Comparison of ENCODE assay signal across 8 cellular contexts in genomic region chr4:16225996-16226815, GRCh38. TPM values are rescaled to one million over a fixed set of nuclear protein-coding genes. Genes with fewer than 3 reads are reported as not detected.
A peak's percentile ranks its signal among the peaks of the same experiment; 100 is the strongest.
DNase-seq lines count a peak whose midpoint lies in the region; ATAC-seq and TF ChIP-seq lines count a peak whose summit lies in the region.

A gene with protein sequence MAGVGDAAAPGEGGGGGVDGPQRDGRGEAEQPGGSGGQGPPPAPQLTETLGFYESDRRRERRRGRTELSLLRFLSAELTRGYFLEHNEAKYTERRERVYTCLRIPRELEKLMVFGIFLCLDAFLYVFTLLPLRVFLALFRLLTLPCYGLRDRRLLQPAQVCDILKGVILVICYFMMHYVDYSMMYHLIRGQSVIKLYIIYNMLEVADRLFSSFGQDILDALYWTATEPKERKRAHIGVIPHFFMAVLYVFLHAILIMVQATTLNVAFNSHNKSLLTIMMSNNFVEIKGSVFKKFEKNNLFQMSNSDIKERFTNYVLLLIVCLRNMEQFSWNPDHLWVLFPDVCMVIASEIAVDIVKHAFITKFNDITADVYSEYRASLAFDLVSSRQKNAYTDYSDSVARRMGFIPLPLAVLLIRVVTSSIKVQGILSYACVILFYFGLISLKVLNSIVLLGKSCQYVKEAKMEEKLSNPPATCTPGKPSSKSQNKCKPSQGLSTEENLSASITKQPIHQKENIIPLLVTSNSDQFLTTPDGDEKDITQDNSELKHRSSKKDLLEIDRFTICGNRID (minus strand): TSS chr4:16226471. CDS start chr4:16226457, 14 bp downstream.

- TF ChIP-seq CTCF in GM10266 (IDR thresholded peaks at IDR 0.05; ENCODE audit: control insufficient read depth, insufficient read depth, low read depth, missing control alignments) = no peak
- no peak for TF ChIP-seq CTCF in GM23338 (conservative IDR thresholded peaks at IDR 0.05; ENCODE audit: low read depth in 2 of 2)
- no peak for TF ChIP-seq CTCF in LNCaP clone FGC (IDR thresholded peaks at IDR 0.05; ENCODE audit: control insufficient read depth, extremely low read depth, insufficient read depth)
- no peak for TF ChIP-seq CTCF in sigmoid colon (IDR thresholded peaks at IDR 0.05)

- intact Hi-C loops in sigmoid colon (cut with DNase I) = loop anchor here (2.0 kb wide), 2 partner anchors 29 to 571 kb away; partner anchors contain the start of gene FBXL5

- no peaks in the 10 kb centered on the region for H3K9me3 ChIP-seq in sigmoid colon

- H3F3A ChIP-seq in GM23338 (replicated peaks; ENCODE audit: low read depth) = no peaks in the 10 kb centered on the region

- peak within 1 kb of the TSS; percentile 51 for H3K27ac ChIP-seq in GM23338 (ENCODE audit: low read depth)
- peak within 1 kb of the TSS; percentile 93 to 99 (median 96) for H3K27ac ChIP-seq in sigmoid colon

- peak within 1 kb of the TSS; percentile 91 for H3K4me2 ChIP-seq in GM23338

- TF ChIP-seq EP300 in sigmoid colon (IDR thresholded peaks at IDR 0.05) = no peak

- H3K9me2 ChIP-seq in GM23338 (ENCODE audit: insufficient read depth) = no peaks in the 10 kb centered on the region

- WGBS in sigmoid colon, 2 donors = 0 to 1% methylated on average over 135 of the region's 135 CpGs

- no peaks in the 10 kb centered on the region for H3K36me3 ChIP-seq in GM23338 (ENCODE audit: insufficient read depth)
- H3K36me3 ChIP-seq in sigmoid colon = no peaks in the 10 kb centered on the region

- H3K27ac Mint-ChIP-seq in GM23338 = peak within 1 kb of the TSS; percentile 98

- H3K9me3 Mint-ChIP-seq in GM23338 = no peaks in the 10 kb centered on the region

- peak within 1 kb of the TSS; percentile 95 for H3K4me3 Mint-ChIP-seq in GM23338

- H3K4me3 ChIP-seq in GM23338 (peak within 1 kb of the TSS; percentile 77), LNCaP clone FGC (ENCODE audit: low read depth, low read length) (peak within 1 kb of the TSS; percentile 83), sigmoid colon (peak within 1 kb of the TSS; percentile 60 to 85 (median 68))

- no peaks in the 10 kb centered on the region for H3K36me3 Mint-ChIP-seq in GM23338 (ENCODE audit: low read depth)

- H3K27me3 ChIP-seq in GM23338 (ENCODE audit: insufficient read depth) (no peaks in the 10 kb centered on the region), sigmoid colon (no peaks in the 10 kb centered on the region)

- TF ChIP-seq POLR2A in sigmoid colon (IDR thresholded peaks at IDR 0.05) = no peak

- 0 out of 2 replicates have a peak, but pooled peaks cover 3% of the 10 kb centered on the region for H4K20me1 ChIP-seq in GM23338 (replicated peaks; ENCODE audit: insufficient read depth)

- peaks cover 12% of the 10 kb centered on the region for H3K27me3 Mint-ChIP-seq in GM23338 (ENCODE audit: insufficient read depth, low read depth, poor library complexity)

- H3K4me1 ChIP-seq in GM23338 (ENCODE audit: insufficient read depth) (peaks cover 26% of the 10 kb centered on the region), sigmoid colon (peaks cover 0 to 53% (median 42%) of the 10 kb centered on the region in 4 donors)

- DNase-seq in GM10266 (ENCODE audit: extremely low spot score) (peak; percentile 93), GM23338 (ENCODE audit: low spot score) (peak; percentile 81), LNCaP clone FGC (ENCODE audit: low read depth) (no peak), T1000 (lab: John Stamatoyannopoulos, UW) (peak; percentile 67), astrocyte of the hippocampus (ENCODE audit: low read depth, low spot score) (peak; percentile 92), hippocampal formation (lab: John Stamatoyannopoulos, UW) (peak; percentile 75 to 79), sigmoid colon (peak; percentile 89), DMS153 treated with DMSO at 0.1 percent for 48 hours (lab: John Stamatoyannopoulos, UW; ENCODE audit: unreplicated experiment) (no peak)

- no peak within 1 kb of the TSS for H2AFZ ChIP-seq in GM23338

- ATAC-seq in GM23338 = peak; percentile 75

- H3K4me1 Mint-ChIP-seq in GM23338 = peaks cover 55% of the 10 kb centered on the region

- H3K79me2 ChIP-seq in GM23338 (replicated peaks; ENCODE audit: insufficient read depth) = peaks cover 41% of the 10 kb centered on the region

TF ChIP-seq in GM23338, 12 proteins besides CTCF, POLR2A, EP300 and RAD21:
- TF ChIP-seq EZH2phosphoT487 (IDR thresholded peaks at IDR 0.05; ENCODE audit: unreplicated experiment) = no peak
- TF ChIP-seq EZH2 (IDR thresholded peaks at IDR 0.05; ENCODE audit: low read depth, unreplicated experiment) = no peak
- no peak for TF ChIP-seq ZNF331 (CRISPR knock-in tag; IDR thresholded peaks at IDR 0.05; ENCODE audit: low read depth)
- TF ChIP-seq POLR2AphosphoS5 (IDR thresholded peaks at IDR 0.05; ENCODE audit: low read depth) = peak; percentile 63
- TF ChIP-seq STAT1 (IDR thresholded peaks at IDR 0.05; ENCODE audit: unreplicated experiment) = no peak
- TF ChIP-seq, protein P1, sequence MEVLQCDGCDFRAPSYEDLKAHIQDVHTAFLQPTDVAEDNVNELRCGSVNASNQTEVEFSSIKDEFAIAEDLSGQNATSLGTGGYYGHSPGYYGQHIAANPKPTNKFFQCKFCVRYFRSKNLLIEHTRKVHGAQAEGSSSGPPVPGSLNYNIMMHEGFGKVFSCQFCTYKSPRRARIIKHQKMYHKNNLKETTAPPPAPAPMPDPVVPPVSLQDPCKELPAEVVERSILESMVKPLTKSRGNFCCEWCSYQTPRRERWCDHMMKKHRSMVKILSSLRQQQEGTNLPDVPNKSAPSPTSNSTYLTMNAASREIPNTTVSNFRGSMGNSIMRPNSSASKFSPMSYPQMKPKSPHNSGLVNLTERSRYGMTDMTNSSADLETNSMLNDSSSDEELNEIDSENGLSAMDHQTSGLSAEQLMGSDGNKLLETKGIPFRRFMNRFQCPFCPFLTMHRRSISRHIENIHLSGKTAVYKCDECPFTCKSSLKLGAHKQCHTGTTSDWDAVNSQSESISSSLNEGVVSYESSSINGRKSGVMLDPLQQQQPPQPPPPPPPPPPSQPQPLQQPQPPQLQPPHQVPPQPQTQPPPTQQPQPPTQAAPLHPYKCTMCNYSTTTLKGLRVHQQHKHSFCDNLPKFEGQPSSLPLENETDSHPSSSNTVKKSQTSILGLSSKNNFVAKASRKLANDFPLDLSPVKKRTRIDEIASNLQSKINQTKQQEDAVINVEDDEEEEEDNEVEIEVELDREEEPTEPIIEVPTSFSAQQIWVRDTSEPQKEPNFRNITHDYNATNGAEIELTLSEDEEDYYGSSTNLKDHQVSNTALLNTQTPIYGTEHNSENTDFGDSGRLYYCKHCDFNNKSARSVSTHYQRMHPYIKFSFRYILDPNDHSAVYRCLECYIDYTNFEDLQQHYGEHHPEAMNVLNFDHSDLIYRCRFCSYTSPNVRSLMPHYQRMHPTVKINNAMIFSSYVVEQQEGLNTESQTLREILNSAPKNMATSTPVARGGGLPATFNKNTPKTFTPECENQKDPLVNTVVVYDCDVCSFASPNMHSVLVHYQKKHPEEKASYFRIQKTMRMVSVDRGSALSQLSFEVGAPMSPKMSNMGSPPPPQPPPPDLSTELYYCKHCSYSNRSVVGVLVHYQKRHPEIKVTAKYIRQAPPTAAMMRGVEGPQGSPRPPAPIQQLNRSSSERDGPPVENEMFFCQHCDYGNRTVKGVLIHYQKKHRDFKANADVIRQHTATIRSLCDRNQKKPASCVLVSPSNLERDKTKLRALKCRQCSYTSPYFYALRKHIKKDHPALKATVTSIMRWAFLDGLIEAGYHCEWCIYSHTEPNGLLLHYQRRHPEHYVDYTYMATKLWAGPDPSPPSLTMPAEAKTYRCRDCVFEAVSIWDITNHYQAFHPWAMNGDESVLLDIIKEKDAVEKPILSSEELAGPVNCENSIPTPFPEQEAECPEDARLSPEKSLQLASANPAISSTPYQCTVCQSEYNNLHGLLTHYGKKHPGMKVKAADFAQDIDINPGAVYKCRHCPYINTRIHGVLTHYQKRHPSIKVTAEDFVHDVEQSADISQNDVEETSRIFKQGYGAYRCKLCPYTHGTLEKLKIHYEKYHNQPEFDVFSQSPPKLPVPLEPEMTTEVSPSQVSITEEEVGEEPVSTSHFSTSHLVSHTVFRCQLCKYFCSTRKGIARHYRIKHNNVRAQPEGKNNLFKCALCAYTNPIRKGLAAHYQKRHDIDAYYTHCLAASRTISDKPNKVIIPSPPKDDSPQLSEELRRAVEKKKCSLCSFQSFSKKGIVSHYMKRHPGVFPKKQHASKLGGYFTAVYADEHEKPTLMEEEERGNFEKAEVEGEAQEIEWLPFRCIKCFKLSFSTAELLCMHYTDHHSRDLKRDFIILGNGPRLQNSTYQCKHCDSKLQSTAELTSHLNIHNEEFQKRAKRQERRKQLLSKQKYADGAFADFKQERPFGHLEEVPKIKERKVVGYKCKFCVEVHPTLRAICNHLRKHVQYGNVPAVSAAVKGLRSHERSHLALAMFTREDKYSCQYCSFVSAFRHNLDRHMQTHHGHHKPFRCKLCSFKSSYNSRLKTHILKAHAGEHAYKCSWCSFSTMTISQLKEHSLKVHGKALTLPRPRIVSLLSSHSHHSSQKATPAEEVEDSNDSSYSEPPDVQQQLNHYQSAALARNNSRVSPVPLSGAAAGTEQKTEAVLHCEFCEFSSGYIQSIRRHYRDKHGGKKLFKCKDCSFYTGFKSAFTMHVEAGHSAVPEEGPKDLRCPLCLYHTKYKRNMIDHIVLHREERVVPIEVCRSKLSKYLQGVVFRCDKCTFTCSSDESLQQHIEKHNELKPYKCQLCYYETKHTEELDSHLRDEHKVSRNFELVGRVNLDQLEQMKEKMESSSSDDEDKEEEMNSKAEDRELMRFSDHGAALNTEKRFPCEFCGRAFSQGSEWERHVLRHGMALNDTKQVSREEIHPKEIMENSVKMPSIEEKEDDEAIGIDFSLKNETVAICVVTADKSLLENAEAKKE (CRISPR knock-in tag; IDR thresholded peaks at IDR 0.05) = no peak
- peak; percentile 82 for TF ChIP-seq CREB1 (CRISPR knock-in tag; IDR thresholded peaks at IDR 0.05; ENCODE audit: low read depth)
- no peak for TF ChIP-seq NANOG (IDR thresholded peaks at IDR 0.05; ENCODE audit: borderline replicate concordance)

RNA-seq across cellular contexts. Expression of the gene that starts here (rescaled TPM):
- 9.9 and 10.4 TPM in 2 replicates for total RNA-seq in GM23338 (2014; rRNA removed; shearing (Covaris generic))
- polyA plus RNA-seq in GM23338 (2016; fragmentation: Nextera tagmentation; extraction: Ambion mirVana) = 3.6 TPM in 2 replicates
- total RNA-seq in sigmoid colon = 10 to 100 TPM; 29.4 to 43.8 (median 37.1) TPM
- polyA plus RNA-seq in sigmoid colon = 10 to 100 TPM in 1 of 3 donors, 1 to 10 TPM in 2; 6.0 to 20.5 (median 7.9) TPM

Comparison
In these comparisons a context has a peak if more than half of its experiments do, and no peak if none do; other contexts are left out.
1. DNase-seq: peak in GM10266 (single experiment), GM23338 (single experiment), T1000 (single experiment), astrocyte of the hippocampus (single experiment), hippocampal formation (2 of 2) and sigmoid colon (single experiment); none in LNCaP clone FGC (single experiment) and DMS153 treated with DMSO at 0.1 percent for 48 hours (single experiment).
2. Peak in every context shown above with its lines, with median percentiles within 50 percentile points of each other: H3K4me3 ChIP-seq.